8 cellular contexts compared by ENCODE assay signal in genomic region chr1:203628997-203629508, GRCh38. TPM values are rescaled to one million over a fixed set of nuclear protein-coding genes. Genes with fewer than 3 reads are reported as not detected.
DNase-seq lines count a peak whose midpoint lies in the region; ATAC-seq and TF ChIP-seq lines count a peak whose summit lies in the region.

No MANE protein-coding gene starts in this region.

- peaks cover 0 to 5% (median 0%) of the 10 kb centered on the region in 6 donors for H3K36me3 ChIP-seq in spleen

- H3K4me3 ChIP-seq in right cardiac atrium (ENCODE audit: low read length) (peak overlapping the region; percentile 94), spleen (peak overlapping the region; percentile 48 to 87 (median 62))

- no peak for TF ChIP-seq CTCF in spleen (IDR thresholded peaks at IDR 0.05 in 8 of 11, conservative IDR thresholded peaks at IDR 0.05 in 3 of 11)

- ATAC-seq in activated CD8-positive, alpha-beta T cell treated with anti-CD3 and anti-CD28 coated beads, Interleukin-2, amount 10 ng/mL, durations not matched to agents 7 days and 5 days = peak; percentile 3
- ATAC-seq in right cardiac atrium = no peak
- ATAC-seq in HG02571 (IDR thresholded peaks at IDR 0.05; ENCODE audit: unreplicated experiment) = no peak

- under 1% methylated on average over 24 of the region's 24 CpGs for WGBS in right cardiac atrium
- WGBS in spleen, 5 donors = 1 to 3% (median 2%) methylated on average over 23 to 24 of the region's 24 CpGs

- no peaks in the 10 kb centered on the region for H3K9me3 ChIP-seq in right cardiac atrium (ENCODE audit: control insufficient read depth, low read length)
- no peaks in the 10 kb centered on the region for H3K9me3 ChIP-seq in spleen

- CTCF ChIA-PET in activated CD8-positive, alpha-beta T cell treated with anti-CD3 and anti-CD28 coated beads, Interleukin-2, amount 10 ng/mL, durations not matched to agents 7 days and 5 days (lab: Charles Lee) = interaction anchor here (0.6 to 4.9 kb wide), 8 partner anchors 13 to 456 kb away, joined by 3 to 80 read pairs (median 7); no protein-coding TSS in a partner anchor

- DNase-seq in NCI-H2227 (lab: John Stamatoyannopoulos, UW; ENCODE audit: unreplicated experiment) = peak; percentile 49
- DNase-seq in NCI-H2227 treated with DMSO at 0.1 percent for 48 hours (lab: John Stamatoyannopoulos, UW) = no peak
- DNase-seq in activated CD8-positive, alpha-beta T cell treated with anti-CD3 and anti-CD28 coated beads, Interleukin-2, amount 10 ng/mL, durations not matched to agents 7 days and 5 days = no peak
- no peak for DNase-seq in right cardiac atrium
- no peak for DNase-seq in spleen
- DNase-seq in mesenteric fat pad (ENCODE audit: low spot score) = no peak
- DNase-seq in NCI-H2107 treated with DMSO at 0.1 percent for 48 hours (lab: John Stamatoyannopoulos, UW; ENCODE audit: unreplicated experiment) = no peak

- H3K27me3 ChIP-seq in right cardiac atrium (ENCODE audit: control insufficient read depth, insufficient read depth) (no peaks in the 10 kb centered on the region), spleen (replicated peaks in 1 of 7) (peaks cover 0 to 27% (median 0%) of the 10 kb centered on the region in 7 donors)

- H3K27ac ChIP-seq in right cardiac atrium (ENCODE audit: low read length) = peak overlapping the region; percentile 99
- H3K27ac ChIP-seq in spleen = peak overlapping the region; percentile 36 to 91 (median 80)

- intact Hi-C loops in right cardiac atrium (cut with DNase I) = loop anchor here (5.0 to 10.0 kb wide), 5 partner anchors 43 to 146 kb away; no protein-coding TSS in a partner anchor
- intact Hi-C loops in spleen (cut with DNase I; ENCODE audit: low total_unique reads) = loop anchor here (10.0 kb wide), 1 partner anchor 76 kb away; no protein-coding TSS in a partner anchor

- peak overlapping the region; percentile 90 for H3K4me3 Mint-ChIP-seq in activated CD8-positive, alpha-beta T cell treated with anti-CD3 and anti-CD28 coated beads, Interleukin-2, amount 10 ng/mL, durations not matched to agents 7 days and 5 days

- POLR2A ChIA-PET in activated CD8-positive, alpha-beta T cell treated with anti-CD3 and anti-CD28 coated beads, Interleukin-2, amount 10 ng/mL, durations not matched to agents 7 days and 5 days (lab: Charles Lee) = interaction anchor here (0.6 to 2.1 kb wide), 7 partner anchors 24 to 137 kb away, joined by 3 to 6 read pairs (median 3); no protein-coding TSS in a partner anchor

- H3K9me3 Mint-ChIP-seq in activated CD8-positive, alpha-beta T cell treated with anti-CD3 and anti-CD28 coated beads, Interleukin-2, amount 10 ng/mL, durations not matched to agents 7 days and 5 days (ENCODE audit: insufficient read depth) = no peaks in the 10 kb centered on the region

- no peaks in the 10 kb centered on the region for H3K27me3 Mint-ChIP-seq in activated CD8-positive, alpha-beta T cell treated with anti-CD3 and anti-CD28 coated beads, Interleukin-2, amount 10 ng/mL, durations not matched to agents 7 days and 5 days (ENCODE audit: low read depth)

- H3K36me3 Mint-ChIP-seq in activated CD8-positive, alpha-beta T cell treated with anti-CD3 and anti-CD28 coated beads, Interleukin-2, amount 10 ng/mL, durations not matched to agents 7 days and 5 days (ENCODE audit: low read depth) = peaks cover 38% of the 10 kb centered on the region

- TF ChIP-seq POLR2A in spleen (IDR thresholded peaks at IDR 0.05) = no peak

- peak overlapping the region; percentile 89 for H3K27ac Mint-ChIP-seq in activated CD8-positive, alpha-beta T cell treated with anti-CD3 and anti-CD28 coated beads, Interleukin-2, amount 10 ng/mL, durations not matched to agents 7 days and 5 days

- H3K4me1 ChIP-seq in right cardiac atrium (ENCODE audit: control insufficient read depth, insufficient read depth, low read length) (peaks cover 19% of the 10 kb centered on the region), spleen (peaks cover 23 to 83% (median 62%) of the 10 kb centered on the region in 6 donors)

- H3K4me1 Mint-ChIP-seq in activated CD8-positive, alpha-beta T cell treated with anti-CD3 and anti-CD28 coated beads, Interleukin-2, amount 10 ng/mL, durations not matched to agents 7 days and 5 days (ENCODE audit: low read depth) = peaks cover 52% of the 10 kb centered on the region

RNA-seq across cellular contexts. Expression of gene ATP2B4, which starts 2.4 kb away (rescaled TPM):
- total RNA-seq in activated CD8-positive, alpha-beta T cell treated with anti-CD3 and anti-CD28 coated beads, Interleukin-2, amount 10 ng/mL, durations not matched to agents 7 days and 5 days = 10 to 100 TPM; 65.0 to 65.1 TPM
- total RNA-seq in right cardiac atrium (100 to 1,000 TPM in 3 of 4 donors, 10 to 100 TPM in 1; 97.0 to 132 (median 112) TPM), spleen (10 to 100 TPM; 34.5 to 78.5 (median 55.2) TPM), mesenteric fat pad (122 TPM)
- polyA plus RNA-seq in right cardiac atrium (65.7 TPM), spleen (1 to 10 TPM; 6.2 to 8.6 (median 6.7) TPM)
